In genomic region chr2:207311316-207312005, GRCh38 we compare ENCODE assay signal across 9 cellular contexts.
DNase-seq lines count a peak whose midpoint lies in the region; ATAC-seq and TF ChIP-seq lines count a peak whose summit lies in the region.
"Had no signal": no experiment of that assay in that cellular context is flagged by ENCODE, and none has a peak within 500 bp of the region (broad histone marks: within the 10 kb centered on the region; RNA-seq: fewer than 3 reads in every experiment).

No MANE protein-coding gene starts in this region.

- no peak overlapping the region for H3K4me3 ChIP-seq in Jurkat, Clone E6-1 (ENCODE audit: low read length)
- no peak overlapping the region for H3K4me3 ChIP-seq in esophagus squamous epithelium

- H3K27ac Mint-ChIP-seq in activated CD4-positive, alpha-beta memory T cell treated with anti-CD3 and anti-CD28 coated beads, Interleukin-2, amount 10 ng/mL, durations not matched to agents 7 days and 5 days, result peak overlapping the region; percentile 51

- no peaks in the 10 kb centered on the region for H3K36me3 Mint-ChIP-seq in activated CD4-positive, alpha-beta memory T cell treated with anti-CD3 and anti-CD28 coated beads, Interleukin-2, amount 10 ng/mL, durations not matched to agents 7 days and 5 days (ENCODE audit: low read depth)

- peak in 1 of 6 experiments; percentile 17 for TF ChIP-seq CTCF in esophagus squamous epithelium (IDR thresholded peaks at IDR 0.05)

- intact Hi-C loops in Right ventricle myocardium superior (cut with DNase I) (no loop called here), esophagus squamous epithelium (cut with DNase I) (no loop called here)

- H3K36me3 ChIP-seq in esophagus squamous epithelium, result no peaks in the 10 kb centered on the region

- peak overlapping the region in 2 of 4 donors; percentile 8 to 36 for H3K27ac ChIP-seq in esophagus squamous epithelium
- H3K27ac ChIP-seq: C4-2B had no signal

- no peak overlapping the region for H3K4me3 Mint-ChIP-seq in activated CD4-positive, alpha-beta memory T cell treated with anti-CD3 and anti-CD28 coated beads, Interleukin-2, amount 10 ng/mL, durations not matched to agents 7 days and 5 days

- no peak for TF ChIP-seq POLR2A in esophagus squamous epithelium (IDR thresholded peaks at IDR 0.05)

- DNase-seq in NCI-H748 (lab: John Stamatoyannopoulos, UW; ENCODE audit: unreplicated experiment), result peak; percentile 20
- DNase-seq in NCI-H748 treated with DMSO at 0.1 percent for 48 hours (lab: John Stamatoyannopoulos, UW), result no peak
- DNase-seq in Jurkat, Clone E6-1 (ENCODE audit: low read depth, low spot score), result peak; percentile 3
- peak; percentile 57 for DNase-seq in activated CD4-positive, alpha-beta memory T cell treated with anti-CD3 and anti-CD28 coated beads, Interleukin-2, amount 10 ng/mL, durations not matched to agents 7 days and 5 days
- no peak for DNase-seq in Right ventricle myocardium superior
- peak; percentile 16 to 32 for DNase-seq in stimulated activated CD4-positive, alpha-beta T cell treated with anti-CD3 and anti-CD28 coated beads, Interleukin-4, amount 100 ng/mL, for 48 hours (ENCODE audit: low read depth in 2 of 2)
- DNase-seq in esophagus squamous epithelium (lab: John Stamatoyannopoulos, UW), result no peak

- no peaks in the 10 kb centered on the region for H3K9me3 Mint-ChIP-seq in activated CD4-positive, alpha-beta memory T cell treated with anti-CD3 and anti-CD28 coated beads, Interleukin-2, amount 10 ng/mL, durations not matched to agents 7 days and 5 days

- no peaks in the 10 kb centered on the region for H3K27me3 Mint-ChIP-seq in activated CD4-positive, alpha-beta memory T cell treated with anti-CD3 and anti-CD28 coated beads, Interleukin-2, amount 10 ng/mL, durations not matched to agents 7 days and 5 days

- peak; percentile 96 for ATAC-seq in GM21825 (IDR thresholded peaks at IDR 0.05; ENCODE audit: unreplicated experiment)
- peak; percentile 85 for ATAC-seq in Right ventricle myocardium superior (ENCODE audit: poor library complexity)

- H3K4me1 ChIP-seq in esophagus squamous epithelium, result peaks cover 5 to 9% (median 6%) of the 10 kb centered on the region in 3 donors

- no peaks in the 10 kb centered on the region for H3K27me3 ChIP-seq in esophagus squamous epithelium

- POLR2A ChIA-PET in activated CD4-positive, alpha-beta memory T cell treated with anti-CD3 and anti-CD28 coated beads, Interleukin-2, amount 10 ng/mL, durations not matched to agents 7 days and 5 days (lab: Charles Lee), result no interaction called here

- H3K4me1 Mint-ChIP-seq in activated CD4-positive, alpha-beta memory T cell treated with anti-CD3 and anti-CD28 coated beads, Interleukin-2, amount 10 ng/mL, durations not matched to agents 7 days and 5 days, result peaks cover 35% of the 10 kb centered on the region

- no peaks in the 10 kb centered on the region for H3K9me3 ChIP-seq in esophagus squamous epithelium

- 51 to 56% methylated on average over 4 of the region's 4 CpGs for WGBS in esophagus squamous epithelium, 2 donors

- CTCF ChIA-PET in activated CD4-positive, alpha-beta memory T cell treated with anti-CD3 and anti-CD28 coated beads, Interleukin-2, amount 10 ng/mL, durations not matched to agents 7 days and 5 days (lab: Charles Lee), result no interaction called here

Comparison
In these comparisons a context has a peak if more than half of its experiments do, and no peak if none do; other contexts are left out.
1. DNase-seq: peak in NCI-H748 (single experiment), Jurkat, Clone E6-1 (single experiment), activated CD4-positive, alpha-beta memory T cell treated with anti-CD3 and anti-CD28 coated beads, Interleukin-2, amount 10 ng/mL, durations not matched to agents 7 days and 5 days (single experiment) and stimulated activated CD4-positive, alpha-beta T cell treated with anti-CD3 and anti-CD28 coated beads, Interleukin-4, amount 100 ng/mL, for 48 hours (2 of 2); none in NCI-H748 treated with DMSO at 0.1 percent for 48 hours (single experiment), Right ventricle myocardium superior (single experiment) and esophagus squamous epithelium (single experiment).